Comparison of ENCODE assay signal across 13 cellular contexts in genomic region chr1:115430717-115431116, GRCh38.
DNase-seq lines count a peak whose midpoint lies in the region; ATAC-seq and TF ChIP-seq lines count a peak whose summit lies in the region.
"Had no signal": no experiment of that assay in that cellular context is flagged by ENCODE, and none has a peak within 500 bp of the region (broad histone marks: within the 10 kb centered on the region; RNA-seq: fewer than 3 reads in every experiment).

No MANE protein-coding gene starts in this region.

- H3K4me3 ChIP-seq in AG10803 (ENCODE audit: low read length), result no peak overlapping the region
- H3K4me3 ChIP-seq in BE2C (ENCODE audit: low read depth, low read length), result no peak overlapping the region
- H3K4me3 ChIP-seq: left ventricle myocardium inferior, spleen had no signal

- no peaks in the 10 kb centered on the region for H3K4me1 ChIP-seq in BE2C
- H3K4me1 ChIP-seq: spleen had no signal

- no peaks in the 10 kb centered on the region for H3K36me3 ChIP-seq in BE2C
- H3K36me3 ChIP-seq: left ventricle myocardium inferior, spleen had no signal

- intact Hi-C loops in posterior cingulate gyrus (cut with DNase I), result no loop called here

- DNase-seq in AG10803 (ENCODE audit: low read depth), result peak; percentile 97
- peak; percentile 67 for DNase-seq in HK-2 (ENCODE audit: unreplicated experiment)
- DNase-seq in SW480 (ENCODE audit: low spot score), result peak; percentile 94
- peak; percentile 81 for DNase-seq in hepatic stellate cell (ENCODE audit: low spot score)
- no peak for DNase-seq in posterior cingulate gyrus
- DNase-seq in BE2C, result no peak
- DNase-seq: activated CD8-positive, alpha-beta T cell treated with anti-CD3 and anti-CD28 coated beads for 36 hours; cerebellar nuclear complex; left ventricle myocardium inferior; spleen; substantia nigra had no signal

- no peak for ATAC-seq in GM18519 (IDR thresholded peaks at IDR 0.05; ENCODE audit: low FRiP score, unreplicated experiment)
- no peak for ATAC-seq in GM18873 (IDR thresholded peaks at IDR 0.05; ENCODE audit: low FRiP score, unreplicated experiment)
- ATAC-seq: activated CD8-positive, alpha-beta T cell treated with anti-CD3 and anti-CD28 coated beads for 36 hours had no signal

- TF ChIP-seq CTCF in AG10803 (conservative IDR thresholded peaks at IDR 0.05; ENCODE audit: low read length), result no peak
- no peak for TF ChIP-seq CTCF in BE2C (IDR thresholded peaks at IDR 0.05; ENCODE audit: low read depth, low read length)

- no peaks in the 10 kb centered on the region for H3K9me3 ChIP-seq in BE2C
- H3K9me3 ChIP-seq: left ventricle myocardium inferior, spleen had no signal

- H3K27me3 ChIP-seq in BE2C, result no peaks in the 10 kb centered on the region

Comparison
In these comparisons a context has a peak if more than half of its experiments do, and no peak if none do; other contexts are left out.
1. DNase-seq: peak in AG10803 (single experiment), HK-2 (single experiment), SW480 (single experiment) and hepatic stellate cell (single experiment); none in posterior cingulate gyrus (0 of 10) and BE2C (single experiment).